In the genomic region with DNA sequence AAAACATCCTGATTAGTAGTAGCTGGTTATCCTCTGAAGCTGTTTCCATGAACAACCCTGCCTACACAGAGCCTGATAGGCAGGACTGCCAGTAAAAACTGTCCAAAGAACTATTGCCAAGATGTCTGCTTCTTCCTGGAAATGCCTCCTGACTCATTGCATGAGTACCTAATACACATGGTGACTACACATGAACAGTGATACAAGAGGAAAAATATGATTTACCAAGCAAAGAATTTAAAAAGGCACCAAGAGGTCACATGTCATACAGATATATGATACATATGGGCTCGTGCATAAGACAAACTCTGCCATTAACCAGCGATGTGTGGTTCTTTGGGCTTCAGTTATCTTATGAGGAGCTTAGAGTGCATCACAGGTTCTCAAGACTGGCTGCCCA, we compare ENCODE assay signal across 1 cellular context.
A peak's percentile ranks its signal among the peaks of the same experiment; 100 is the strongest.
TF ChIP-seq lines count a peak whose summit lies in the region.

No MANE protein-coding gene starts in this region.

TF ChIP-seq in K562, 482 proteins besides CTCF, POLR2A, EP300 and RAD21 (continued from another document and continues in another):
- TF ChIP-seq TAL1 (IDR thresholded peaks at IDR 0.05) = no peak
- TF ChIP-seq, protein P1, sequence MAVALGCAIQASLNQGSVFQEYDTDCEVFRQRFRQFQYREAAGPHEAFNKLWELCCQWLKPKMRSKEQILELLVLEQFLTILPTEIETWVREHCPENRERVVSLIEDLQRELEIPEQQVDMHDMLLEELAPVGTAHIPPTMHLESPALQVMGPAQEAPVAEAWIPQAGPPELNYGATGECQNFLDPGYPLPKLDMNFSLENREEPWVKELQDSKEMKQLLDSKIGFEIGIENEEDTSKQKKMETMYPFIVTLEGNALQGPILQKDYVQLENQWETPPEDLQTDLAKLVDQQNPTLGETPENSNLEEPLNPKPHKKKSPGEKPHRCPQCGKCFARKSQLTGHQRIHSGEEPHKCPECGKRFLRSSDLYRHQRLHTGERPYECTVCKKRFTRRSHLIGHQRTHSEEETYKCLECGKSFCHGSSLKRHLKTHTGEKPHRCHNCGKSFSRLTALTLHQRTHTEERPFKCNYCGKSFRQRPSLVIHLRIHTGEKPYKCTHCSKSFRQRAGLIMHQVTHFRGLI (CRISPR knock-in tag; IDR thresholded peaks at IDR 0.05) = no peak
- peak; percentile 65; the same call in 1 of the 2 replicates for TF ChIP-seq NFRKB (IDR thresholded peaks at IDR 0.05; ENCODE audit: low read depth)
- peak; percentile 19; the same call in 1 of the 2 replicates for TF ChIP-seq NFE2 (IDR thresholded peaks at IDR 0.05; ENCODE audit: low read depth)
- peak; percentile 60; the same call in 1 of the 2 replicates for TF ChIP-seq EHMT2 (IDR thresholded peaks at IDR 0.05)
- no peak for TF ChIP-seq NR1H2 (CRISPR knock-in tag; IDR thresholded peaks at IDR 0.05)
- 0 out of 2 replicates have a peak, but pooled peaks have one; percentile 47 for TF ChIP-seq DMBX1 (CRISPR knock-in tag; IDR thresholded peaks at IDR 0.05; ENCODE audit: borderline replicate concordance)
- TF ChIP-seq, protein P2, sequence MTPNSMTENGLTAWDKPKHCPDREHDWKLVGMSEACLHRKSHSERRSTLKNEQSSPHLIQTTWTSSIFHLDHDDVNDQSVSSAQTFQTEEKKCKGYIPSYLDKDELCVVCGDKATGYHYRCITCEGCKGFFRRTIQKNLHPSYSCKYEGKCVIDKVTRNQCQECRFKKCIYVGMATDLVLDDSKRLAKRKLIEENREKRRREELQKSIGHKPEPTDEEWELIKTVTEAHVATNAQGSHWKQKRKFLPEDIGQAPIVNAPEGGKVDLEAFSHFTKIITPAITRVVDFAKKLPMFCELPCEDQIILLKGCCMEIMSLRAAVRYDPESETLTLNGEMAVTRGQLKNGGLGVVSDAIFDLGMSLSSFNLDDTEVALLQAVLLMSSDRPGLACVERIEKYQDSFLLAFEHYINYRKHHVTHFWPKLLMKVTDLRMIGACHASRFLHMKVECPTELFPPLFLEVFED (CRISPR knock-in tag; conservative IDR thresholded peaks at IDR 0.05) = no peak
- peak; percentile 34; the same call in 1 of the 2 replicates for TF ChIP-seq TEAD4 (IDR thresholded peaks at IDR 0.05; ENCODE audit: low read length)
- no peak for TF ChIP-seq TEAD4 (CRISPR knock-in tag; IDR thresholded peaks at IDR 0.05; ENCODE audit: borderline replicate concordance)
- TF ChIP-seq, protein P3, sequence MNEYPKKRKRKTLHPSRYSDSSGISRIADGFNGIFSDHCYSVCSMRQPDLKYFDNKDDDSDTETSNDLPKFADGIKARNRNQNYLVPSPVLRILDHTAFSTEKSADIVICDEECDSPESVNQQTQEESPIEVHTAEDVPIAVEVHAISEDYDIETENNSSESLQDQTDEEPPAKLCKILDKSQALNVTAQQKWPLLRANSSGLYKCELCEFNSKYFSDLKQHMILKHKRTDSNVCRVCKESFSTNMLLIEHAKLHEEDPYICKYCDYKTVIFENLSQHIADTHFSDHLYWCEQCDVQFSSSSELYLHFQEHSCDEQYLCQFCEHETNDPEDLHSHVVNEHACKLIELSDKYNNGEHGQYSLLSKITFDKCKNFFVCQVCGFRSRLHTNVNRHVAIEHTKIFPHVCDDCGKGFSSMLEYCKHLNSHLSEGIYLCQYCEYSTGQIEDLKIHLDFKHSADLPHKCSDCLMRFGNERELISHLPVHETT (CRISPR knock-in tag; conservative IDR thresholded peaks at IDR 0.05 in 1 of 2, IDR thresholded peaks at IDR 0.05 in 1 of 2) = no peak
- TF ChIP-seq CC2D1A (IDR thresholded peaks at IDR 0.05) = peak; percentile 55; the same call in 1 of the 2 replicates
- TF ChIP-seq, protein P4, sequence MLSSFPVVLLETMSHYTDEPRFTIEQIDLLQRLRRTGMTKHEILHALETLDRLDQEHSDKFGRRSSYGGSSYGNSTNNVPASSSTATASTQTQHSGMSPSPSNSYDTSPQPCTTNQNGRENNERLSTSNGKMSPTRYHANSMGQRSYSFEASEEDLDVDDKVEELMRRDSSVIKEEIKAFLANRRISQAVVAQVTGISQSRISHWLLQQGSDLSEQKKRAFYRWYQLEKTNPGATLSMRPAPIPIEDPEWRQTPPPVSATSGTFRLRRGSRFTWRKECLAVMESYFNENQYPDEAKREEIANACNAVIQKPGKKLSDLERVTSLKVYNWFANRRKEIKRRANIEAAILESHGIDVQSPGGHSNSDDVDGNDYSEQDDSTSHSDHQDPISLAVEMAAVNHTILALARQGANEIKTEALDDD (IDR thresholded peaks at IDR 0.05) = peak; percentile 72
- TF ChIP-seq PURB (CRISPR knock-in tag; IDR thresholded peaks at IDR 0.05; ENCODE audit: low read depth) = no peak
- TF ChIP-seq CBFA2T3 (IDR thresholded peaks at IDR 0.05) = 0 out of 2 replicates have a peak, but pooled peaks have one; percentile 47
- TF ChIP-seq, protein P5, sequence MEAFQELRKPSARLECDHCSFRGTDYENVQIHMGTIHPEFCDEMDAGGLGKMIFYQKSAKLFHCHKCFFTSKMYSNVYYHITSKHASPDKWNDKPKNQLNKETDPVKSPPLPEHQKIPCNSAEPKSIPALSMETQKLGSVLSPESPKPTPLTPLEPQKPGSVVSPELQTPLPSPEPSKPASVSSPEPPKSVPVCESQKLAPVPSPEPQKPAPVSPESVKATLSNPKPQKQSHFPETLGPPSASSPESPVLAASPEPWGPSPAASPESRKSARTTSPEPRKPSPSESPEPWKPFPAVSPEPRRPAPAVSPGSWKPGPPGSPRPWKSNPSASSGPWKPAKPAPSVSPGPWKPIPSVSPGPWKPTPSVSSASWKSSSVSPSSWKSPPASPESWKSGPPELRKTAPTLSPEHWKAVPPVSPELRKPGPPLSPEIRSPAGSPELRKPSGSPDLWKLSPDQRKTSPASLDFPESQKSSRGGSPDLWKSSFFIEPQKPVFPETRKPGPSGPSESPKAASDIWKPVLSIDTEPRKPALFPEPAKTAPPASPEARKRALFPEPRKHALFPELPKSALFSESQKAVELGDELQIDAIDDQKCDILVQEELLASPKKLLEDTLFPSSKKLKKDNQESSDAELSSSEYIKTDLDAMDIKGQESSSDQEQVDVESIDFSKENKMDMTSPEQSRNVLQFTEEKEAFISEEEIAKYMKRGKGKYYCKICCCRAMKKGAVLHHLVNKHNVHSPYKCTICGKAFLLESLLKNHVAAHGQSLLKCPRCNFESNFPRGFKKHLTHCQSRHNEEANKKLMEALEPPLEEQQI (IDR thresholded peaks at IDR 0.05) = 0 out of 2 replicates have a peak, but pooled peaks have one; percentile 30
- TF ChIP-seq, protein P6, sequence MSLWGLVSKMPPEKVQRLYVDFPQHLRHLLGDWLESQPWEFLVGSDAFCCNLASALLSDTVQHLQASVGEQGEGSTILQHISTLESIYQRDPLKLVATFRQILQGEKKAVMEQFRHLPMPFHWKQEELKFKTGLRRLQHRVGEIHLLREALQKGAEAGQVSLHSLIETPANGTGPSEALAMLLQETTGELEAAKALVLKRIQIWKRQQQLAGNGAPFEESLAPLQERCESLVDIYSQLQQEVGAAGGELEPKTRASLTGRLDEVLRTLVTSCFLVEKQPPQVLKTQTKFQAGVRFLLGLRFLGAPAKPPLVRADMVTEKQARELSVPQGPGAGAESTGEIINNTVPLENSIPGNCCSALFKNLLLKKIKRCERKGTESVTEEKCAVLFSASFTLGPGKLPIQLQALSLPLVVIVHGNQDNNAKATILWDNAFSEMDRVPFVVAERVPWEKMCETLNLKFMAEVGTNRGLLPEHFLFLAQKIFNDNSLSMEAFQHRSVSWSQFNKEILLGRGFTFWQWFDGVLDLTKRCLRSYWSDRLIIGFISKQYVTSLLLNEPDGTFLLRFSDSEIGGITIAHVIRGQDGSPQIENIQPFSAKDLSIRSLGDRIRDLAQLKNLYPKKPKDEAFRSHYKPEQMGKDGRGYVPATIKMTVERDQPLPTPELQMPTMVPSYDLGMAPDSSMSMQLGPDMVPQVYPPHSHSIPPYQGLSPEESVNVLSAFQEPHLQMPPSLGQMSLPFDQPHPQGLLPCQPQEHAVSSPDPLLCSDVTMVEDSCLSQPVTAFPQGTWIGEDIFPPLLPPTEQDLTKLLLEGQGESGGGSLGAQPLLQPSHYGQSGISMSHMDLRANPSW (CRISPR knock-in tag; IDR thresholded peaks at IDR 0.05) = no peak
- TF ChIP-seq STAT5A (IDR thresholded peaks at IDR 0.05; ENCODE audit: borderline replicate concordance, low read length) = peak; percentile 40; the same call in 1 of the 2 replicates
- TF ChIP-seq ZNF23 (CRISPR knock-in tag; IDR thresholded peaks at IDR 0.05) = no peak
- TF ChIP-seq, protein P7, sequence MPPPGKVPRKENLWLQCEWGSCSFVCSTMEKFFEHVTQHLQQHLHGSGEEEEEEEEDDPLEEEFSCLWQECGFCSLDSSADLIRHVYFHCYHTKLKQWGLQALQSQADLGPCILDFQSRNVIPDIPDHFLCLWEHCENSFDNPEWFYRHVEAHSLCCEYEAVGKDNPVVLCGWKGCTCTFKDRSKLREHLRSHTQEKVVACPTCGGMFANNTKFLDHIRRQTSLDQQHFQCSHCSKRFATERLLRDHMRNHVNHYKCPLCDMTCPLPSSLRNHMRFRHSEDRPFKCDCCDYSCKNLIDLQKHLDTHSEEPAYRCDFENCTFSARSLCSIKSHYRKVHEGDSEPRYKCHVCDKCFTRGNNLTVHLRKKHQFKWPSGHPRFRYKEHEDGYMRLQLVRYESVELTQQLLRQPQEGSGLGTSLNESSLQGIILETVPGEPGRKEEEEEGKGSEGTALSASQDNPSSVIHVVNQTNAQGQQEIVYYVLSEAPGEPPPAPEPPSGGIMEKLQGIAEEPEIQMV (tag; conservative IDR thresholded peaks at IDR 0.05; ENCODE audit: low read depth) = no peak
- TF ChIP-seq, protein P8, sequence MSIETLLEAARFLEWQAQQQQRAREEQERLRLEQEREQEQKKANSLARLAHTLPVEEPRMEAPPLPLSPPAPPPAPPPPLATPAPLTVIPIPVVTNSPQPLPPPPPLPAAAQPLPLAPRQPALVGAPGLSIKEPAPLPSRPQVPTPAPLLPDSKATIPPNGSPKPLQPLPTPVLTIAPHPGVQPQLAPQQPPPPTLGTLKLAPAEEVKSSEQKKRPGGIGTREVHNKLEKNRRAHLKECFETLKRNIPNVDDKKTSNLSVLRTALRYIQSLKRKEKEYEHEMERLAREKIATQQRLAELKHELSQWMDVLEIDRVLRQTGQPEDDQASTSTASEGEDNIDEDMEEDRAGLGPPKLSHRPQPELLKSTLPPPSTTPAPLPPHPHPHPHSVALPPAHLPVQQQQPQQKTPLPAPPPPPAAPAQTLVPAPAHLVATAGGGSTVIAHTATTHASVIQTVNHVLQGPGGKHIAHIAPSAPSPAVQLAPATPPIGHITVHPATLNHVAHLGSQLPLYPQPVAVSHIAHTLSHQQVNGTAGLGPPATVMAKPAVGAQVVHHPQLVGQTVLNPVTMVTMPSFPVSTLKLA (conservative IDR thresholded peaks at IDR 0.05) = 0 out of 4 replicates have a peak, but pooled peaks of 1 of the 2 experiments have one; percentile 16
- TF ChIP-seq LCOR (CRISPR knock-in tag; IDR thresholded peaks at IDR 0.05) = no peak
- no peak for TF ChIP-seq KAT2B (IDR thresholded peaks at IDR 0.05; ENCODE audit: low read depth, low read length)
- TF ChIP-seq FOSL1 (tag; conservative IDR thresholded peaks at IDR 0.05) = peak; percentile 74
- TF ChIP-seq YY1 (IDR thresholded peaks at IDR 0.05; ENCODE audit: borderline replicate concordance in 1 of 3, control insufficient read depth in 1 of 3, extremely low read depth in 1 of 3, insufficient read depth in 3 of 3, insufficient read length in 1 of 3, insufficient replicate concordance in 2 of 3, low read depth in 1 of 3, low read length in 2 of 3) = peak in 1 of 3 experiments; percentile 65
- TF ChIP-seq, protein P9, sequence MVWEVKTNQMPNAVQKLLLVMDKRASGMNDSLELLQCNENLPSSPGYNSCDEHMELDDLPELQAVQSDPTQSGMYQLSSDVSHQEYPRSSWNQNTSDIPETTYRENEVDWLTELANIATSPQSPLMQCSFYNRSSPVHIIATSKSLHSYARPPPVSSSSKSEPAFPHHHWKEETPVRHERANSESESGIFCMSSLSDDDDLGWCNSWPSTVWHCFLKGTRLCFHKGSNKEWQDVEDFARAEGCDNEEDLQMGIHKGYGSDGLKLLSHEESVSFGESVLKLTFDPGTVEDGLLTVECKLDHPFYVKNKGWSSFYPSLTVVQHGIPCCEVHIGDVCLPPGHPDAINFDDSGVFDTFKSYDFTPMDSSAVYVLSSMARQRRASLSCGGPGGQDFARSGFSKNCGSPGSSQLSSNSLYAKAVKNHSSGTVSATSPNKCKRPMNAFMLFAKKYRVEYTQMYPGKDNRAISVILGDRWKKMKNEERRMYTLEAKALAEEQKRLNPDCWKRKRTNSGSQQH (CRISPR knock-in tag; IDR thresholded peaks at IDR 0.05) = no peak
- TF ChIP-seq, protein P10, sequence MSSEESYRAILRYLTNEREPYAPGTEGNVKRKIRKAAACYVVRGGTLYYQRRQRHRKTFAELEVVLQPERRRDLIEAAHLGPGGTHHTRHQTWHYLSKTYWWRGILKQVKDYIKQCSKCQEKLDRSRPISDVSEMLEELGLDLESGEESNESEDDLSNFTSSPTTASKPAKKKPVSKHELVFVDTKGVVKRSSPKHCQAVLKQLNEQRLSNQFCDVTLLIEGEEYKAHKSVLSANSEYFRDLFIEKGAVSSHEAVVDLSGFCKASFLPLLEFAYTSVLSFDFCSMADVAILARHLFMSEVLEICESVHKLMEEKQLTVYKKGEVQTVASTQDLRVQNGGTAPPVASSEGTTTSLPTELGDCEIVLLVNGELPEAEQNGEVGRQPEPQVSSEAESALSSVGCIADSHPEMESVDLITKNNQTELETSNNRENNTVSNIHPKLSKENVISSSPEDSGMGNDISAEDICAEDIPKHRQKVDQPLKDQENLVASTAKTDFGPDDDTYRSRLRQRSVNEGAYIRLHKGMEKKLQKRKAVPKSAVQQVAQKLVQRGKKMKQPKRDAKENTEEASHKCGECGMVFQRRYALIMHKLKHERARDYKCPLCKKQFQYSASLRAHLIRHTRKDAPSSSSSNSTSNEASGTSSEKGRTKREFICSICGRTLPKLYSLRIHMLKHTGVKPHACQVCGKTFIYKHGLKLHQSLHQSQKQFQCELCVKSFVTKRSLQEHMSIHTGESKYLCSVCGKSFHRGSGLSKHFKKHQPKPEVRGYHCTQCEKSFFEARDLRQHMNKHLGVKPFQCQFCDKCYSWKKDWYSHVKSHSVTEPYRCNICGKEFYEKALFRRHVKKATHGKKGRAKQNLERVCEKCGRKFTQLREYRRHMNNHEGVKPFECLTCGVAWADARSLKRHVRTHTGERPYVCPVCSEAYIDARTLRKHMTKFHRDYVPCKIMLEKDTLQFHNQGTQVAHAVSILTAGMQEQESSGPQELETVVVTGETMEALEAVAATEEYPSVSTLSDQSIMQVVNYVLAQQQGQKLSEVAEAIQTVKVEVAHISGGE (CRISPR knock-in tag; IDR thresholded peaks at IDR 0.05) = 0 out of 6 replicates have a peak, but pooled peaks of 1 of the 3 experiments have one; percentile 24
